In genomic region chr16:23296994-23297393, GRCh38 we compare ENCODE assay signal across 9 cellular contexts. TPM values are rescaled to one million over a fixed set of nuclear protein-coding genes. Genes with fewer than 3 reads are reported as not detected.
A peak's percentile ranks its signal among the peaks of the same experiment; 100 is the strongest.
DNase-seq lines count a peak whose midpoint lies in the region; ATAC-seq lines count a peak whose summit lies in the region.
"Had no signal": no experiment of that assay in that cellular context is flagged by ENCODE, and none has a peak within 500 bp of the region (broad histone marks: within the 10 kb centered on the region; RNA-seq: fewer than 3 reads in every experiment).

No MANE protein-coding gene starts in this region.

- peak; percentile 28 for ATAC-seq in left colon
- no peak for ATAC-seq in HG02798 (IDR thresholded peaks at IDR 0.05; ENCODE audit: poor library complexity, unreplicated experiment)

- DNase-seq in DMS 273 (lab: John Stamatoyannopoulos, UW; ENCODE audit: unreplicated experiment) (peak; percentile 42), DMS 273 treated with DMSO at 0.1 percent for 48 hours (lab: John Stamatoyannopoulos, UW) (no peak), GM19238 (ENCODE audit: insufficient read length, low spot score) (peak; percentile 42), RPMI8226 (peak; percentile 58), left colon (no peak), medulla oblongata (ENCODE audit: extremely low spot score) (no peak), NCI-H526 treated with DMSO at 0.1 percent for 48 hours (lab: John Stamatoyannopoulos, UW) (no peak)
- DNase-seq: T-helper 9 cell had no signal

- intact Hi-C loops in left colon (cut with DNase I, micrococcal nuclease), result no loop called here

RNA-seq across cellular contexts. Expression of gene SCNN1B, which starts 5.1 kb away (rescaled TPM):
- 100 to 1,000 TPM; 322 to 715 TPM for total RNA-seq in left colon

Comparison
In these comparisons a context has a peak if more than half of its experiments do, and no peak if none do; other contexts are left out.
1. DNase-seq: peak in DMS 273 (single experiment), GM19238 (single experiment) and RPMI8226 (single experiment); none in DMS 273 treated with DMSO at 0.1 percent for 48 hours (single experiment), left colon (0 of 2), medulla oblongata (single experiment) and NCI-H526 treated with DMSO at 0.1 percent for 48 hours (single experiment).